ENCODE assay signal across 8 cellular contexts in genomic region chr2:206392118-206392517, GRCh38.
DNase-seq lines count a peak whose midpoint lies in the region; ATAC-seq lines count a peak whose summit lies in the region.

No MANE protein-coding gene starts in this region.

- peak; percentile 90 for ATAC-seq in GM18873 (IDR thresholded peaks at IDR 0.05; ENCODE audit: low FRiP score, unreplicated experiment)
- ATAC-seq in HG02973 (IDR thresholded peaks at IDR 0.05; ENCODE audit: unreplicated experiment): peak; percentile 98

- DNase-seq in DMS53 treated with DMSO at 0.1 percent for 48 hours (lab: John Stamatoyannopoulos, UW; ENCODE audit: unreplicated experiment) (peak; percentile 77), NCI-H446 (lab: John Stamatoyannopoulos, UW) (peak; percentile 3 to 69), amniotic stem cell (lab: John Stamatoyannopoulos, UW) (peak; percentile 40), left kidney (ENCODE audit: low read depth, low spot score) (peak; percentile 44), activated gamma-delta T cell treated with Interleukin-2 at 50 U/mL for 16 hours (no peak)
- no peak for DNase-seq in activated CD8-positive, alpha-beta memory T cell treated with anti-CD3 and anti-CD28 coated beads, Interleukin-2, amount 50 U/mL, for 48 hours

Comparison
In these comparisons a context has a peak if more than half of its experiments do, and no peak if none do; other contexts are left out.
1. DNase-seq: peak in DMS53 treated with DMSO at 0.1 percent for 48 hours (single experiment), NCI-H446 (2 of 2), amniotic stem cell (single experiment) and left kidney (single experiment); none in activated gamma-delta T cell treated with Interleukin-2 at 50 U/mL for 16 hours (single experiment) and activated CD8-positive, alpha-beta memory T cell treated with anti-CD3 and anti-CD28 coated beads, Interleukin-2, amount 50 U/mL, for 48 hours (single experiment).